In genomic region chr13:102597029-102598015, GRCh38 we compare ENCODE assay signal across 8 cellular contexts. TPM values are rescaled to one million over a fixed set of nuclear protein-coding genes. Genes with fewer than 3 reads are reported as not detected.
DNase-seq lines count a peak whose midpoint lies in the region; ATAC-seq and TF ChIP-seq lines count a peak whose summit lies in the region.

No MANE protein-coding gene starts in this region.

- H3K4me1 Mint-ChIP-seq in stimulated activated naive CD8-positive, alpha-beta T cell treated with anti-CD3 and anti-CD28 coated beads, Interleukin-15, amount 100 ng/mL, for 72 hours, result peaks cover 52% of the 10 kb centered on the region

- no peaks in the 10 kb centered on the region for H3K9me3 Mint-ChIP-seq in stimulated activated naive CD8-positive, alpha-beta T cell treated with anti-CD3 and anti-CD28 coated beads, Interleukin-15, amount 100 ng/mL, for 72 hours

- H3K27me3 Mint-ChIP-seq in stimulated activated naive CD8-positive, alpha-beta T cell treated with anti-CD3 and anti-CD28 coated beads, Interleukin-15, amount 100 ng/mL, for 72 hours, result no peaks in the 10 kb centered on the region

- WGBS in liver, result under 1% methylated on average over 70 of the region's 70 CpGs

- H3K36me3 ChIP-seq in liver (ENCODE audit: control insufficient read depth in 4 of 4, insufficient read depth in 3 of 4, low read depth in 1 of 4, low read length in 3 of 4), result peaks cover 0 to 5% (median 0%) of the 10 kb centered on the region in 4 donors

- peak overlapping the region; percentile 87 to 96 for H3K4me3 Mint-ChIP-seq in stimulated activated naive CD8-positive, alpha-beta T cell treated with anti-CD3 and anti-CD28 coated beads, Interleukin-15, amount 100 ng/mL, for 72 hours

- TF ChIP-seq CTCF in GM20000 (IDR thresholded peaks at IDR 0.05; ENCODE audit: extremely low read depth, missing control alignments), result no peak
- TF ChIP-seq CTCF in liver (IDR thresholded peaks at IDR 0.05; ENCODE audit: low read depth, low read length, missing input control), result no peak

- no peak for TF ChIP-seq RAD21 in liver (IDR thresholded peaks at IDR 0.05)

- peak overlapping the region; percentile 78 to 91 for H3K9ac ChIP-seq in liver (ENCODE audit: low read depth in 1 of 2, low read length in 2 of 2)

- peak; percentile 17 for ATAC-seq in HG03558 (IDR thresholded peaks at IDR 0.05; ENCODE audit: extremely low read depth, unreplicated experiment)
- peak; percentile 22 for ATAC-seq in stimulated activated naive CD8-positive, alpha-beta T cell treated with anti-CD3 and anti-CD28 coated beads, Interleukin-15, amount 100 ng/mL, for 72 hours

- H3K27ac ChIP-seq in cingulate gyrus (ENCODE audit: low read depth, low read length) (peak overlapping the region; percentile 94), liver (ENCODE audit: low read depth in 1 of 2, low read length in 2 of 2) (peak overlapping the region; percentile 97 to 99)

- DNase-seq in Daoy (ENCODE audit: low read depth) (peak; percentile 11), GM20000 (ENCODE audit: low spot score) (peak; percentile 39), T-helper 2 cell (peak in 3 of 5 experiments; percentile 10 to 41 (median 17)), ureter (ENCODE audit: low spot score) (no peak)
- peak; percentile 33 to 37 for DNase-seq in stimulated activated naive CD8-positive, alpha-beta T cell treated with anti-CD3 and anti-CD28 coated beads, Interleukin-15, amount 100 ng/mL, for 72 hours

- no peaks in the 10 kb centered on the region for H3K9me3 ChIP-seq in liver (ENCODE audit: control insufficient read depth in 4 of 4, low read length in 3 of 4)

- H3K4me3 ChIP-seq in liver (ENCODE audit: low read depth in 1 of 3, low read length in 3 of 3), result peak overlapping the region; percentile 84 to 100 (median 97)

- no peaks in the 10 kb centered on the region for H3K27me3 ChIP-seq in liver (ENCODE audit: control insufficient read depth in 4 of 4, insufficient read depth in 4 of 4, low read length in 3 of 4)

- H3K4me1 ChIP-seq in liver (ENCODE audit: control insufficient read depth in 4 of 4, insufficient read depth in 4 of 4, low read length in 3 of 4), result peaks cover 11 to 43% (median 32%) of the 10 kb centered on the region in 4 donors

- peak overlapping the region; percentile 95 to 100 for H3K27ac Mint-ChIP-seq in stimulated activated naive CD8-positive, alpha-beta T cell treated with anti-CD3 and anti-CD28 coated beads, Interleukin-15, amount 100 ng/mL, for 72 hours

TF ChIP-seq in liver, 16 proteins besides CTCF, POLR2A, EP300 and RAD21:
- TF ChIP-seq MAX (IDR thresholded peaks at IDR 0.05), result peak; percentile 22
- no peak for TF ChIP-seq NR2F2 (IDR thresholded peaks at IDR 0.05)
- TF ChIP-seq HNF4A (conservative IDR thresholded peaks at IDR 0.05), result no peak
- no peak for TF ChIP-seq SP1 (IDR thresholded peaks at IDR 0.05)
- TF ChIP-seq TAF1 (conservative IDR thresholded peaks at IDR 0.05), result no peak
- no peak for TF ChIP-seq GABPA (IDR thresholded peaks at IDR 0.05 in 1 of 2, conservative IDR thresholded peaks at IDR 0.05 in 1 of 2)
- TF ChIP-seq FOXA2 (IDR thresholded peaks at IDR 0.05), result peak; percentile 61
- no peak for TF ChIP-seq ZBTB33 (IDR thresholded peaks at IDR 0.05)
- TF ChIP-seq YY1 (IDR thresholded peaks at IDR 0.05), result no peak
- peak; percentile 10 for TF ChIP-seq REST (IDR thresholded peaks at IDR 0.05)
- no peak for TF ChIP-seq ATF3 (IDR thresholded peaks at IDR 0.05)
- TF ChIP-seq RXRA (IDR thresholded peaks at IDR 0.05), result peak; percentile 29 to 45
- TF ChIP-seq JUND (IDR thresholded peaks at IDR 0.05), result no peak
- peak; percentile 47 for TF ChIP-seq FOXA1 (IDR thresholded peaks at IDR 0.05)
- TF ChIP-seq HNF4G (IDR thresholded peaks at IDR 0.05), result no peak
- TF ChIP-seq EGR1 (IDR thresholded peaks at IDR 0.05; ENCODE audit: low read depth in 2 of 2), result no peak

RNA-seq across cellular contexts. Expression of gene TPP2, which starts 0.5 kb away (rescaled TPM):
- 35.1 and 39.1 TPM in 2 replicates for total RNA-seq in Daoy (2014; rRNA removed; shearing (Covaris generic))
- 10 to 100 TPM; 28.2 to 55.6 TPM for total RNA-seq in liver
- polyA plus RNA-seq in liver, result 10 to 100 TPM; 14.0 to 16.6 TPM
- total RNA-seq in ureter, result 46.5 TPM
